9 cellular contexts compared by ENCODE assay signal in genomic region chr13:23609414-23610186, GRCh38. TPM values are rescaled to one million over a fixed set of nuclear protein-coding genes. Genes with fewer than 3 reads are reported as not detected.
A peak's percentile ranks its signal among the peaks of the same experiment; 100 is the strongest.
DNase-seq lines count a peak whose midpoint lies in the region; ATAC-seq and TF ChIP-seq lines count a peak whose summit lies in the region.
"Had no signal": no experiment of that assay in that cellular context is flagged by ENCODE, and none has a peak within 500 bp of the region (broad histone marks: within the 10 kb centered on the region; RNA-seq: fewer than 3 reads in every experiment).

No MANE protein-coding gene starts in this region.

- H3K36me3 ChIP-seq in OCI-LY3 (replicated peaks; ENCODE audit: low read depth, low read length) (no peaks in the 10 kb centered on the region), heart left ventricle (peaks cover 0 to 12% (median 0%) of the 10 kb centered on the region in 9 donors), stomach (no peaks in the 10 kb centered on the region)

- 32 to 45% (median 41%) methylated on average over 9 of the region's 9 CpGs for WGBS in heart left ventricle, 4 donors
- 5 to 12% (median 6%) methylated on average over 9 of the region's 9 CpGs for WGBS in stomach, 5 donors

- peak overlapping the region; percentile 75 for H3K4me2 ChIP-seq in OCI-LY3 (ENCODE audit: low read length)

- H3K4me3 ChIP-seq in OCI-LY3 (ENCODE audit: low read length) (peak overlapping the region; percentile 60), heart left ventricle (peak overlapping the region in 8 of 12 donors; percentile 8 to 36 (median 20)), stomach (peak overlapping the region in 2 of 4 donors; percentile 6 to 29)

- TF ChIP-seq POLR2A in heart left ventricle (IDR thresholded peaks at IDR 0.05), result no peak
- no peak for TF ChIP-seq POLR2A in stomach (IDR thresholded peaks at IDR 0.05)

- peak overlapping the region; percentile 18; the same call in 1 of the 2 replicates for H3K9ac ChIP-seq in OCI-LY3 (ENCODE audit: low read length)

- H3K27ac ChIP-seq in OCI-LY3 (ENCODE audit: low read length) (no peak overlapping the region), heart left ventricle (peak overlapping the region; percentile 26 to 79 (median 54)), stomach (peak overlapping the region in 4 of 5 donors; percentile 5 to 55 (median 38))

- no peaks in the 10 kb centered on the region for H3K79me2 ChIP-seq in OCI-LY3 (ENCODE audit: low read length)

- no peaks in the 10 kb centered on the region for H4K20me1 ChIP-seq in OCI-LY3 (ENCODE audit: insufficient read depth, low read length)

- no peak for TF ChIP-seq EP300 in stomach (IDR thresholded peaks at IDR 0.05)

- peaks cover 18% of the 10 kb centered on the region for H3K27me3 ChIP-seq in OCI-LY3 (ENCODE audit: low read depth, low read length)
- no peaks in the 10 kb centered on the region for H3K27me3 ChIP-seq in heart left ventricle
- H3K27me3 ChIP-seq in stomach, result no peaks in the 10 kb centered on the region

- ATAC-seq in heart left ventricle, result peak in 2 of 4 donors; percentile 60 to 64
- no peak for ATAC-seq in HG03571 (IDR thresholded peaks at IDR 0.05; ENCODE audit: unreplicated experiment)

- TF ChIP-seq CTCF in OCI-LY3 (IDR thresholded peaks at IDR 0.05; ENCODE audit: low read depth, low read length) (no peak), heart left ventricle (IDR thresholded peaks at IDR 0.05) (no peak), stomach (IDR thresholded peaks at IDR 0.05) (no peak)

- H3K9me3 ChIP-seq in OCI-LY3 (ENCODE audit: insufficient read depth, low read length) (no peaks in the 10 kb centered on the region), heart left ventricle (no peaks in the 10 kb centered on the region), stomach (no peaks in the 10 kb centered on the region)

- H3K4me1 ChIP-seq in OCI-LY3 (ENCODE audit: low read length) (peaks cover 20% of the 10 kb centered on the region), heart left ventricle (peaks cover 0 to 43% (median 34%) of the 10 kb centered on the region in 12 donors), stomach (peaks cover 26 to 39% (median 33%) of the 10 kb centered on the region in 4 donors)

- H2AFZ ChIP-seq in OCI-LY3 (ENCODE audit: low read depth, low read length), result peak overlapping the region; percentile 77

- peak; percentile 2 to 33 for DNase-seq in NOMO-1 (lab: John Stamatoyannopoulos, UW; ENCODE audit: unreplicated experiment in 2 of 2)
- DNase-seq in NOMO-1 treated with dmso at 0.1 percent for 144 hours (lab: John Stamatoyannopoulos, UW; ENCODE audit: unreplicated experiment), result no peak
- peak in 2 of 5 donors; percentile 28 to 50 for DNase-seq in heart left ventricle
- DNase-seq in stomach, result no peak
- DNase-seq in NCI-H1930 (lab: John Stamatoyannopoulos, UW), result no peak
- no peak for DNase-seq in stimulated activated CD4-positive, alpha-beta T cell treated with anti-CD3 and anti-CD28 coated beads, Interleukin-1b, Interleukin-23, amount 100 ng/mL, for 48 hours
- DNase-seq: DND-41 had no signal

- intact Hi-C loops in heart left ventricle (cut with DNase I) (loop anchor here in 4 of 10 donors (5.0 to 10.0 kb wide), 3 partner anchors 43 to 95 kb away; no protein-coding TSS in a partner anchor), stomach (cut with DNase I; ENCODE audit: low total_unique reads) (no loop called here)

RNA-seq across cellular contexts. Expression of gene TNFRSF19, which starts 39.4 kb away (rescaled TPM):
- total RNA-seq in heart left ventricle (10 to 100 TPM; 12.0 to 35.7 (median 28.0) TPM), stomach (10 to 100 TPM in 1 of 5 donors, 1 to 10 TPM in 3, not detected in 1; 1.2 to 14.0 (median 2.8) TPM)
- polyA plus RNA-seq in heart left ventricle (10 to 100 TPM in 1 of 2 donors, 1 to 10 TPM in 1; 9.1 to 16.6 TPM), stomach (1 to 10 TPM; 1.3 to 3.8 (median 2.7) TPM)

Comparison
In these comparisons a context has a peak if more than half of its experiments do, and no peak if none do; other contexts are left out.
1. DNase-seq: peak in NOMO-1 (2 of 2); none in NOMO-1 treated with dmso at 0.1 percent for 144 hours (single experiment), stomach (single experiment), NCI-H1930 (0 of 2) and stimulated activated CD4-positive, alpha-beta T cell treated with anti-CD3 and anti-CD28 coated beads, Interleukin-1b, Interleukin-23, amount 100 ng/mL, for 48 hours (single experiment).